ENCODE assay signal across 8 cellular contexts in genomic region chr9:14353222-14354056, GRCh38. TPM values are rescaled to one million over a fixed set of nuclear protein-coding genes. Genes with fewer than 3 reads are reported as not detected.
DNase-seq lines count a peak whose midpoint lies in the region; ATAC-seq and TF ChIP-seq lines count a peak whose summit lies in the region.

No MANE protein-coding gene starts in this region.

- H3K27ac ChIP-seq in PC-9 (no peak overlapping the region), fibroblast of lung (ENCODE audit: insufficient read depth, low read length) (no peak overlapping the region), stomach (peak overlapping the region in 1 of 5 donors; percentile 33)

- peaks cover 7% of the 10 kb centered on the region for H3K4me1 Mint-ChIP-seq in activated T-cell treated with anti-CD3 and anti-CD28 coated beads, Interleukin-2, amount 50 U/mL, for 72 hours (ENCODE audit: low read depth)
- peaks cover 39% of the 10 kb centered on the region for H3K4me1 Mint-ChIP-seq in neural crest cell

- TF ChIP-seq POLR2A in stomach (IDR thresholded peaks at IDR 0.05): no peak

- no peak overlapping the region for H3K27ac Mint-ChIP-seq in activated T-cell treated with anti-CD3 and anti-CD28 coated beads, Interleukin-2, amount 50 U/mL, for 72 hours
- H3K27ac Mint-ChIP-seq in neural crest cell (ENCODE audit: unreplicated experiment): no peak overlapping the region

- H3K79me2 ChIP-seq in PC-9 (ENCODE audit: low read depth) (no peaks in the 10 kb centered on the region), fibroblast of lung (ENCODE audit: control insufficient read depth, insufficient read depth, low read length) (no peaks in the 10 kb centered on the region)

- H3K27me3 Mint-ChIP-seq in activated T-cell treated with anti-CD3 and anti-CD28 coated beads, Interleukin-2, amount 50 U/mL, for 72 hours (ENCODE audit: low read depth): peaks cover 76% of the 10 kb centered on the region
- H3K27me3 Mint-ChIP-seq in neural crest cell (ENCODE audit: low read depth): peaks cover 6% of the 10 kb centered on the region

- H3K4me3 ChIP-seq in PC-9 (peak overlapping the region; percentile 29; the same call in 1 of the 2 replicates), fibroblast of lung (replicated peaks in 1 of 4; ENCODE audit: control extremely low read depth in 1 of 4, insufficient read depth in 1 of 4, low read depth in 3 of 4, low read length in 4 of 4) (peak overlapping the region in 1 of 4 experiments; percentile 23), stomach (peak overlapping the region in 2 of 4 donors; percentile 6 to 10)

- H3K4me1 ChIP-seq in PC-9 (replicated peaks; ENCODE audit: insufficient read depth) (no peaks in the 10 kb centered on the region), fibroblast of lung (ENCODE audit: control insufficient read depth, extremely low read depth, insufficient read depth, low read length) (peaks cover 2% of the 10 kb centered on the region), stomach (peaks cover 8 to 36% (median 29%) of the 10 kb centered on the region in 4 donors)

- H3K9me2 ChIP-seq in PC-9 (ENCODE audit: insufficient read depth): no peaks in the 10 kb centered on the region

- 13 to 17% (median 14%) methylated on average over 18 of the region's 18 CpGs for WGBS in stomach, 5 donors

- POLR2A ChIA-PET in PC-9 (lab: Charles Lee; ENCODE audit: unreplicated experiment): no interaction called here

- H3K36me3 ChIP-seq in PC-9 (ENCODE audit: low read depth) (no peaks in the 10 kb centered on the region), fibroblast of lung (ENCODE audit: control insufficient read depth, insufficient read depth, low read length) (no peaks in the 10 kb centered on the region), stomach (no peaks in the 10 kb centered on the region)

- H2AFZ ChIP-seq in PC-9: 0 out of 2 replicates have a peak overlapping the region, but pooled peaks have one; percentile 52
- no peak overlapping the region for H2AFZ ChIP-seq in fibroblast of lung (ENCODE audit: low read length)

- ATAC-seq in GM21528 (IDR thresholded peaks at IDR 0.05; ENCODE audit: low FRiP score, unreplicated experiment): peak; percentile 83
- peak; percentile 77 to 79 for ATAC-seq in activated T-cell treated with anti-CD3 and anti-CD28 coated beads, Interleukin-2, amount 50 U/mL, for 72 hours (replicated peaks in 1 of 2)

- H3F3A ChIP-seq in PC-9 (ENCODE audit: insufficient read depth, low read depth): no peaks in the 10 kb centered on the region

- DNase-seq in DMS153 treated with DMSO at 0.1 percent for 48 hours (lab: John Stamatoyannopoulos, UW; ENCODE audit: unreplicated experiment) (peak; percentile 96), HuH-7 (ENCODE audit: low spot score) (peak; percentile 69), PC-9 (peak; percentile 39 to 77), fibroblast of lung (ENCODE audit: low read depth in 2 of 2) (peak; percentile 76 to 82), neural crest cell (ENCODE audit: low read depth, low spot score) (peak; percentile 98), stomach (peak; percentile 95)
- DNase-seq in activated T-cell treated with anti-CD3 and anti-CD28 coated beads, Interleukin-2, amount 50 U/mL, for 72 hours: peak; percentile 84 to 86

- H3K36me3 Mint-ChIP-seq in activated T-cell treated with anti-CD3 and anti-CD28 coated beads, Interleukin-2, amount 50 U/mL, for 72 hours (ENCODE audit: insufficient read depth in 2 of 2): no peaks in the 10 kb centered on the region
- no peaks in the 10 kb centered on the region for H3K36me3 Mint-ChIP-seq in neural crest cell (ENCODE audit: low read depth)

- no peaks in the 10 kb centered on the region for H3K9me3 Mint-ChIP-seq in activated T-cell treated with anti-CD3 and anti-CD28 coated beads, Interleukin-2, amount 50 U/mL, for 72 hours
- no peaks in the 10 kb centered on the region for H3K9me3 Mint-ChIP-seq in neural crest cell

- H3K4me3 Mint-ChIP-seq in activated T-cell treated with anti-CD3 and anti-CD28 coated beads, Interleukin-2, amount 50 U/mL, for 72 hours: no peak overlapping the region
- H3K4me3 Mint-ChIP-seq in neural crest cell: peak overlapping the region; percentile 69

- no TSS peak for BruUV-seq in PC-9 (replicated peaks; lab: Mats Ljungman, UMichigan)

- H3K9me3 ChIP-seq in PC-9 (ENCODE audit: insufficient read depth, low read depth): no peaks in the 10 kb centered on the region
- H3K9me3 ChIP-seq in fibroblast of lung (ENCODE audit: control insufficient read depth, insufficient read depth, low read depth, low read length): no peaks in the 10 kb centered on the region
- no peaks in the 10 kb centered on the region for H3K9me3 ChIP-seq in stomach

- H3K4me2 ChIP-seq in PC-9 (peak overlapping the region; percentile 72), fibroblast of lung (ENCODE audit: extremely low read depth, insufficient read depth, low read length) (peak overlapping the region; percentile 56)

- no peaks in the 10 kb centered on the region for H3K27me3 ChIP-seq in PC-9 (ENCODE audit: insufficient read depth, low read depth)
- H3K27me3 ChIP-seq in fibroblast of lung (ENCODE audit: control insufficient read depth, insufficient read depth, low read length): peaks cover 11% of the 10 kb centered on the region
- H3K27me3 ChIP-seq in stomach: peaks cover 0 to 31% (median 26%) of the 10 kb centered on the region in 3 donors

- no peaks in the 10 kb centered on the region for H4K20me1 ChIP-seq in PC-9 (ENCODE audit: insufficient read depth)
- H4K20me1 ChIP-seq in fibroblast of lung (ENCODE audit: control insufficient read depth, extremely low read depth, insufficient read depth, low read length): no peaks in the 10 kb centered on the region

- CTCF ChIA-PET in PC-9 (lab: Charles Lee): interaction anchor here (0.6 to 0.9 kb wide), 3 partner anchors 17 to 926 kb away, joined by 3 to 19 read pairs (median 18); no protein-coding TSS in a partner anchor

- H3K9ac ChIP-seq in fibroblast of lung (ENCODE audit: insufficient read depth, low read length): no peak overlapping the region

- no peak for TF ChIP-seq EP300 in stomach (IDR thresholded peaks at IDR 0.05)

- peak; percentile 85 for TF ChIP-seq CTCF in PC-9 (conservative IDR thresholded peaks at IDR 0.05)
- TF ChIP-seq CTCF in fibroblast of lung (conservative IDR thresholded peaks at IDR 0.05 in 1 of 2, IDR thresholded peaks at IDR 0.05 in 1 of 2; ENCODE audit: low read depth in 1 of 2, low read length in 2 of 2): peak; percentile 85
- peak; percentile 97 for TF ChIP-seq CTCF in neural crest cell (conservative IDR thresholded peaks at IDR 0.05)
- TF ChIP-seq CTCF in stomach (IDR thresholded peaks at IDR 0.05): peak in 5 of 7 experiments; percentile 81 to 92 (median 88)

- intact Hi-C loops in PC-9 (cut with micrococcal nuclease; ENCODE audit: unreplicated experiment): loop anchor here (2.0 to 10.0 kb wide), 4 partner anchors 74 to 999 kb away; no protein-coding TSS in a partner anchor
- intact Hi-C loops in stomach (cut with DNase I; ENCODE audit: low total_unique reads): loop anchor here (5.0 kb wide), 1 partner anchor 921 kb away; no protein-coding TSS in a partner anchor

RNA-seq across cellular contexts. Expression of gene NFIB, which starts 39.5 kb away (rescaled TPM):
- total RNA-seq in PC-9 (2021) (29.0 and 35.1 TPM in 2 replicates), fibroblast of lung (36.3 and 56.0 TPM in 2 replicates), neural crest cell (2.9 and 3.7 TPM in 2 replicates), stomach (100 to 1,000 TPM in 4 of 5 donors, 10 to 100 TPM in 1; 30.1 to 624 (median 148) TPM)
- not detected for total RNA-seq in activated T-cell treated with anti-CD3 and anti-CD28 coated beads, Interleukin-2, amount 50 U/mL, for 72 hours
- polyA plus RNA-seq in fibroblast of lung (29.3 and 46.5 TPM in 2 replicates), stomach (1 to 10 TPM; 6.7 to 9.4 (median 7.7) TPM)
- 17.0 and 20.4 TPM in 2 replicates for polyA plus RNA-seq in fibroblast of lung (2012)
- polyA minus RNA-seq in fibroblast of lung (ENCODE audit: low replicate concordance): 69.4 and 157 TPM in 2 replicates
